8 cellular contexts compared by ENCODE assay signal in the genomic region with DNA sequence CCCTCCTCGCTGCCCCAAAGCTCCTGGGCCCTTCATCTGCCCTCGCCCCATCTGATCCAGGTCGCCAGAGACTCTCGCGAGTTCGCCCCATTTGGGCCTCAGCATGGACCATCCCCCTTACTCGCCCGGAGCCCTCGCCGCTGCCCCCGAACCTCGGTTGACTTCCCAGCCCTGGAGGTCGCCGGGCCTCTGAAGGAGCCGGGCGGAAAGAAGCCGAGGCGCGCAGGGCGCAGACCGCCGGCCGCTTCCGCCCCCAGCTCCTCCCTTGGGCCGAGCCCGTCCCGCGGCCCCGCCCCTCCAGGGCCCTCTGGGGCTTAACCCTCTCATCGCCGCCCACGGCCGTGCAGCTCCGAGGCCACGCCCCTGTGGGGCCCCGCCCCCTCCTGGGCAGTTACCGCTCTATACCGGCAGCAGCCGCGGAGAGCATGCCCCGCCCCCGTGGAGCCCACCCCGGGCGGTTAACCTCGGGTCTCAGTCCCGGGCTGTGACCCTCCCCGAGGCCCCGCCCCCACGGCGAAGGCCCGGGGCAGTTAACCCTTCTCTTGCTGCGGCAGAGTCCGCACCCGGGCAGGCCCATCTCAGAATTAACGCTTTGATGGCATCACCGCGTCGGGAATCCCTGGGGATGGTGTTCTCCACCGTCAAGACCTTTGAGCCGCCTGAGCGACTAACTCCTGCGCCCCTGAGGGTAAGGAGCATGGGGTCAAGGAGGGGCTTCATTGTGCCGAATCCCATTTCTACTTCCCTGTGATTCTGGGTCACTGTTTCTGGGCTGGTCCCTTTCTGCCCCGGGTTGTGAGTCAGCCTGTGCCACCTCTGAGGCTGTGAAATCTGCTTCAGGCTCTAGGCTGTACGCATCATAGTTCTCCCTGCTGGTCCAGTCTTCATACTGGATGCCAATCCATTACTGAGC. TPM values are rescaled to one million over a fixed set of nuclear protein-coding genes. Genes with fewer than 3 reads are reported as not detected.
DNase-seq lines count a peak whose midpoint lies in the region; ATAC-seq, FAIRE-seq and TF ChIP-seq lines count a peak whose summit lies in the region.

A gene with protein sequence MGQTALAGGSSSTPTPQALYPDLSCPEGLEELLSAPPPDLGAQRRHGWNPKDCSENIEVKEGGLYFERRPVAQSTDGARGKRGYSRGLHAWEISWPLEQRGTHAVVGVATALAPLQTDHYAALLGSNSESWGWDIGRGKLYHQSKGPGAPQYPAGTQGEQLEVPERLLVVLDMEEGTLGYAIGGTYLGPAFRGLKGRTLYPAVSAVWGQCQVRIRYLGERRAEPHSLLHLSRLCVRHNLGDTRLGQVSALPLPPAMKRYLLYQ (minus strand): TSS at position 210 of the 913 bp plus-strand sequence. CDS start 402 bp downstream, outside the sequence.

- H3K27ac ChIP-seq in RWPE1, result peak within 1 kb of the TSS; percentile 84

- H3K4me3 ChIP-seq in Loucy (ENCODE audit: low read length, poor library complexity, severe bottlenecking), result peak within 1 kb of the TSS; percentile 94
- H3K4me3 ChIP-seq in fibroblast of mammary gland (ENCODE audit: control insufficient read depth, low read depth, low read length), result peak within 1 kb of the TSS; percentile 82

- peaks cover 46% of the 10 kb centered on the region for H4K20me1 ChIP-seq in Loucy (ENCODE audit: insufficient read depth, low read length, poor library complexity, severe bottlenecking)

- H3K27ac Mint-ChIP-seq in activated T-helper 17 cell treated with anti-CD3 and anti-CD28 coated beads, Interleukin-2, amount 50 U/mL, for 72 hours, result peak within 1 kb of the TSS; percentile 94
- peak within 1 kb of the TSS; percentile 80 to 95 (median 90) for H3K27ac Mint-ChIP-seq in naive thymus-derived CD8-positive, alpha-beta T cell
- H3K27ac Mint-ChIP-seq in stimulated activated naive B cell treated with anti-CD40 and anti-IgM and Interleukin-4, amounts not matched to agents 10 μg/mL and 1 μg/mL and 100 μg/mL, for 72 hours, result peak within 1 kb of the TSS; percentile 97

- FAIRE-seq in H54 (lab: Jason Lieb, UNC), result no peak

- no peaks in the 10 kb centered on the region for H3K27me3 ChIP-seq in Loucy (ENCODE audit: insufficient read depth, low read length, poor library complexity, severe bottlenecking)

- peak; percentile 78 for ATAC-seq in activated T-helper 17 cell treated with anti-CD3 and anti-CD28 coated beads, Interleukin-2, amount 50 U/mL, for 72 hours (replicated peaks)
- ATAC-seq in naive thymus-derived CD8-positive, alpha-beta T cell, result peak; percentile 77 to 90
- peak; percentile 84 to 87 for ATAC-seq in stimulated activated naive B cell treated with anti-CD40 and anti-IgM and Interleukin-4, amounts not matched to agents 10 μg/mL and 1 μg/mL and 100 μg/mL, for 72 hours (replicated peaks)

- TF ChIP-seq POLR2A in H54 (IDR thresholded peaks at IDR 0.05; ENCODE audit: low read depth, low read length), result peak; percentile 60

- H3K4me2 ChIP-seq in Loucy (ENCODE audit: low read depth, low read length, poor library complexity, severe bottlenecking), result peak within 1 kb of the TSS; percentile 98

- DNase-seq in EH (ENCODE audit: low read depth) (peak; percentile 95), H54 (ENCODE audit: insufficient read length, low spot score) (peak; percentile 87), RWPE1 (ENCODE audit: low spot score) (peak; percentile 92), fibroblast of mammary gland (ENCODE audit: low read depth) (peak; percentile 92)
- peak; percentile 95 to 100 (median 98) for DNase-seq in naive thymus-derived CD8-positive, alpha-beta T cell
- DNase-seq in stimulated activated naive B cell treated with anti-CD40 and anti-IgM and Interleukin-4, amounts not matched to agents 10 μg/mL and 1 μg/mL and 100 μg/mL, for 72 hours, result peak; percentile 98

- POLR2A ChIA-PET in RWPE1 (lab: Yijun Ruan, JAX; ENCODE audit: low non-redundant PET), result interaction anchor here (1.0 to 2.4 kb wide), 2 partner anchors 18 to 52 kb away, joined by 3 to 9 read pairs; no protein-coding TSS in a partner anchor
- POLR2A ChIA-PET in naive thymus-derived CD8-positive, alpha-beta T cell (lab: Charles Lee), result interaction anchor here (0.6 to 5.1 kb wide), 37 partner anchors 7 to 380 kb away, joined by 3 to 88 read pairs (median 7); a partner anchor contains a TSS

- CTCF ChIA-PET in RWPE1 (lab: Yijun Ruan, JAX), result interaction anchor here (0.5 to 3.2 kb wide), 18 partner anchors 10 to 823 kb away, joined by 3 to 16 read pairs (median 4); a partner anchor contains a TSS

- peak within 1 kb of the TSS; percentile 94 for H3K4me3 Mint-ChIP-seq in activated T-helper 17 cell treated with anti-CD3 and anti-CD28 coated beads, Interleukin-2, amount 50 U/mL, for 72 hours
- H3K4me3 Mint-ChIP-seq in naive thymus-derived CD8-positive, alpha-beta T cell, result peak within 1 kb of the TSS; percentile 84 to 97 (median 90)
- peak within 1 kb of the TSS; percentile 89 to 100 for H3K4me3 Mint-ChIP-seq in stimulated activated naive B cell treated with anti-CD40 and anti-IgM and Interleukin-4, amounts not matched to agents 10 μg/mL and 1 μg/mL and 100 μg/mL, for 72 hours

- H2AFZ ChIP-seq in Loucy (ENCODE audit: low read length), result peak within 1 kb of the TSS; percentile 92

- peaks cover 38% of the 10 kb centered on the region for H3K4me1 Mint-ChIP-seq in activated T-helper 17 cell treated with anti-CD3 and anti-CD28 coated beads, Interleukin-2, amount 50 U/mL, for 72 hours
- H3K4me1 Mint-ChIP-seq in naive thymus-derived CD8-positive, alpha-beta T cell, result peaks cover 37 to 54% (median 49%) of the 10 kb centered on the region in 4 donors
- H3K4me1 Mint-ChIP-seq in stimulated activated naive B cell treated with anti-CD40 and anti-IgM and Interleukin-4, amounts not matched to agents 10 μg/mL and 1 μg/mL and 100 μg/mL, for 72 hours, result peaks cover 42 to 56% of the 10 kb centered on the region in 2 donors

- peaks cover 25% of the 10 kb centered on the region; the same call in 1 of the 2 replicates for H3K36me3 ChIP-seq in Loucy (ENCODE audit: insufficient read depth, low read length)

- H3K79me2 ChIP-seq in Loucy (ENCODE audit: insufficient read depth, low read length), result peaks cover 51% of the 10 kb centered on the region

- TF ChIP-seq CTCF in Loucy (conservative IDR thresholded peaks at IDR 0.05; ENCODE audit: low read length) (no peak), RWPE1 (conservative IDR thresholded peaks at IDR 0.05; ENCODE audit: low read depth) (no peak), fibroblast of mammary gland (conservative IDR thresholded peaks at IDR 0.05; ENCODE audit: control insufficient read depth, insufficient read depth, low read depth, low read length) (no peak)

- H3K9me3 Mint-ChIP-seq in activated T-helper 17 cell treated with anti-CD3 and anti-CD28 coated beads, Interleukin-2, amount 50 U/mL, for 72 hours, result no peaks in the 10 kb centered on the region
- H3K9me3 Mint-ChIP-seq in naive thymus-derived CD8-positive, alpha-beta T cell, result no peaks in the 10 kb centered on the region
- no peaks in the 10 kb centered on the region for H3K9me3 Mint-ChIP-seq in stimulated activated naive B cell treated with anti-CD40 and anti-IgM and Interleukin-4, amounts not matched to agents 10 μg/mL and 1 μg/mL and 100 μg/mL, for 72 hours

- H3K9me3 ChIP-seq in Loucy (ENCODE audit: insufficient read depth, low read depth, low read length), result no peaks in the 10 kb centered on the region

- H3K27me3 Mint-ChIP-seq in activated T-helper 17 cell treated with anti-CD3 and anti-CD28 coated beads, Interleukin-2, amount 50 U/mL, for 72 hours, result no peaks in the 10 kb centered on the region
- H3K27me3 Mint-ChIP-seq in naive thymus-derived CD8-positive, alpha-beta T cell, result no peaks in the 10 kb centered on the region
- H3K27me3 Mint-ChIP-seq in stimulated activated naive B cell treated with anti-CD40 and anti-IgM and Interleukin-4, amounts not matched to agents 10 μg/mL and 1 μg/mL and 100 μg/mL, for 72 hours, result no peaks in the 10 kb centered on the region

- H3K36me3 Mint-ChIP-seq in activated T-helper 17 cell treated with anti-CD3 and anti-CD28 coated beads, Interleukin-2, amount 50 U/mL, for 72 hours (ENCODE audit: low read depth), result peaks cover 98% of the 10 kb centered on the region
- peaks cover 0 to 26% (median 0%) of the 10 kb centered on the region in 3 donors for H3K36me3 Mint-ChIP-seq in naive thymus-derived CD8-positive, alpha-beta T cell
- H3K36me3 Mint-ChIP-seq in stimulated activated naive B cell treated with anti-CD40 and anti-IgM and Interleukin-4, amounts not matched to agents 10 μg/mL and 1 μg/mL and 100 μg/mL, for 72 hours, result peaks cover 50 to 51% of the 10 kb centered on the region in 2 donors

- H3K9ac ChIP-seq in Loucy (ENCODE audit: low read depth, low read length, poor library complexity, severe bottlenecking), result peak within 1 kb of the TSS; percentile 92

- H3K4me1 ChIP-seq in Loucy (ENCODE audit: insufficient read depth, low read length, poor library complexity, severe bottlenecking), result peaks cover 36% of the 10 kb centered on the region

- H3F3A ChIP-seq in Loucy (ENCODE audit: low read depth), result peaks cover 5% of the 10 kb centered on the region; the same call in 1 of the 2 replicates

- no peaks in the 10 kb centered on the region for H3K9me2 ChIP-seq in Loucy (replicated peaks; ENCODE audit: low read depth, low read length)

RNA-seq across cellular contexts. Expression of the gene that starts here (rescaled TPM):
- 1 to 10 TPM; 2.2 to 2.4 TPM for total RNA-seq in activated T-helper 17 cell treated with anti-CD3 and anti-CD28 coated beads, Interleukin-2, amount 50 U/mL, for 72 hours
- 10 to 100 TPM; 22.0 to 23.3 TPM for total RNA-seq in naive thymus-derived CD8-positive, alpha-beta T cell
- polyA plus RNA-seq in naive thymus-derived CD8-positive, alpha-beta T cell, result 10 to 100 TPM; 10.1 to 10.6 (median 10.2) TPM

Comparison
In these comparisons a context has a peak if more than half of its experiments do, and no peak if none do; other contexts are left out.
1. Peak in every context shown above with its lines: DNase-seq, ATAC-seq, H3K4me3 ChIP-seq and H3K27ac ChIP-seq.
2. RNA of the gene that starts here (total RNA-seq): 22.0 to 23.3 TPM in naive thymus-derived CD8-positive, alpha-beta T cell; 2.2 to 2.4 TPM in activated T-helper 17 cell treated with anti-CD3 and anti-CD28 coated beads, Interleukin-2, amount 50 U/mL, for 72 hours; every median in the first group is over 4 times any median in the second.